In the genomic region with DNA sequence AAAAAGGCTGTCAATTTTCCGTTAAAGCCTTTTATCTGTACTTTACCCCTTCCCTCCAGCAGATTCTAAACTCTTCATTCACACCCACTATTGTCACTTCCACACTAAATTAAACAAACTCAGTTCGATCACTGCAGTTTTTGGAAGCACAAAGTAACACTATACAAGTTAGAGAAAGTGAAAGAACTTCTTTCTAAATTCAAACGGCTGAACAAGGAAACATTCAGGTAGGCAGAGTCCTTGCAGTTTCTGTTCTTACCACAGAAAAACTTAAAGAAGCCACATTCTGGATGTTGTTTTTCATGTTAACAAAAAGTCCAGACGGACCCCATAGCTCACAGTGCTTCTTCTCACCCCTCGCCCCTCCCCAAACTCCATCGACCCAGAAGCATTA, we compare ENCODE assay signal across 7 cellular contexts. TPM values are rescaled to one million over a fixed set of nuclear protein-coding genes. Genes with fewer than 3 reads are reported as not detected.
DNase-seq lines count a peak whose midpoint lies in the region; ATAC-seq, FAIRE-seq and TF ChIP-seq lines count a peak whose summit lies in the region.

No MANE protein-coding gene starts in this region.

- no peak for DNase-seq in Peyer's patch
- no peak for DNase-seq in omental fat pad (ENCODE audit: low spot score)
- DNase-seq in NCI-H345 treated with DMSO at 0.1 percent for 48 hours (lab: John Stamatoyannopoulos, UW; ENCODE audit: unreplicated experiment): no peak
- DNase-seq in RCC 7860 (ENCODE audit: low spot score): no peak

- 0 to 1% methylated on average over 6 of the region's 6 CpGs for WGBS in esophagus, 2 donors

- no peaks in the 10 kb centered on the region for H3K27me3 ChIP-seq in Peyer's patch
- no peaks in the 10 kb centered on the region for H3K27me3 ChIP-seq in esophagus (ENCODE audit: control insufficient read depth in 1 of 2, insufficient read depth in 2 of 2, low read length in 2 of 2)

- no peaks in the 10 kb centered on the region for H3K36me3 ChIP-seq in Peyer's patch
- H3K36me3 ChIP-seq in esophagus (ENCODE audit: control insufficient read depth in 2 of 2, insufficient read depth in 2 of 2, low read length in 1 of 2): no peaks in the 10 kb centered on the region

- TF ChIP-seq CTCF in Peyer's patch (IDR thresholded peaks at IDR 0.05) (peak in 2 of 6 experiments; percentile 5 to 24), omental fat pad (IDR thresholded peaks at IDR 0.05) (peak in 1 of 3 donors; percentile 8)

- H3K9me3 ChIP-seq in Peyer's patch (no peaks in the 10 kb centered on the region), esophagus (ENCODE audit: control insufficient read depth in 2 of 2, insufficient read depth in 1 of 2, low read depth in 1 of 2, low read length in 1 of 2) (no peaks in the 10 kb centered on the region)

- peak overlapping the region; percentile 47 to 66 (median 54) for H3K4me3 ChIP-seq in Peyer's patch
- H3K4me3 ChIP-seq in esophagus (ENCODE audit: low read depth in 1 of 2, low read length in 2 of 2): peak overlapping the region; percentile 37 to 68

- ATAC-seq in GM18867 (IDR thresholded peaks at IDR 0.05; ENCODE audit: unreplicated experiment): peak; percentile 80
- peak; percentile 42 for ATAC-seq in HG02840 (IDR thresholded peaks at IDR 0.05; ENCODE audit: low FRiP score, unreplicated experiment)
- ATAC-seq in omental fat pad (ENCODE audit: low FRiP score): peak; percentile 8

- H3K27ac ChIP-seq in Peyer's patch: peak overlapping the region; percentile 92 to 97 (median 94)
- peak overlapping the region; percentile 90 to 99 for H3K27ac ChIP-seq in esophagus (ENCODE audit: low read depth in 2 of 2, low read length in 1 of 2)

- FAIRE-seq in RCC 7860 (lab: Jason Lieb, UNC): no peak

- H3K4me1 ChIP-seq in Peyer's patch (peaks cover 0 to 33% (median 2%) of the 10 kb centered on the region in 4 donors), esophagus (ENCODE audit: control insufficient read depth in 2 of 2, insufficient read depth in 2 of 2, low read length in 1 of 2) (no peaks in the 10 kb centered on the region)

- no peak for TF ChIP-seq POLR2A in Peyer's patch (IDR thresholded peaks at IDR 0.05)

RNA-seq across cellular contexts. Expression of gene UBE2L5, which starts 27.5 kb away (rescaled TPM):
- total RNA-seq in Peyer's patch (not detected), omental fat pad (1 to 10 TPM in 1 of 4 donors, not detected in 3; 1.6 TPM)
- under 1 TPM; 0.06 to 0.45 TPM for polyA plus RNA-seq in esophagus

Comparison
In these comparisons a context has a peak if more than half of its experiments do, and no peak if none do; other contexts are left out.
1. ATAC-seq: peak in every context shown above with its lines; median percentile 80 in GM18867; 42 in HG02840; 8 in omental fat pad.